In the genomic region with DNA sequence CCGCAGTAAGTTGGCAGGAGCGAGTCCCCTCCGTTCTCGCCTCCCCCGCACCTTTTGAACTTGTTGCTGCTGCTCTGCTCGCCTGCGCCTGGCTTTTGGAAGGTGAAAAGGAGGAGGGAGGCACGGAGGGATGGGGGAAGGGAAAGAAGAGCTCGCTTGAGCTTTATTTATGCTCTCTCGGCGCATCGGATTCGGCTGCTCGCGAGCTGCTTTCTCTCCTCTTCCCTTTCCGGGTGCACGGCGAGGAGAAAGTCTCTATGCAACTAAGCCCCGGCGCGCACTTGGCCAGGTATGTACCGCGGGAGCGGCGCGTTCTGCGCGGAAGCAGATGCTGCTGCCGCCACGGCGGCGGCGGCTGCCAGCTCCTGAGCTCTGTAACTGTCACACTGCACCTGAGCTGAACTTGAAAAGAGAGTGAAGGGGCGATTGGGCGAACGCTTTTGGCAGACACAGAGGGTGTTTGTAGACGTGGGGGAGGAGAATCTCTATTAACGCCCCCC, we compare ENCODE assay signal across 8 cellular contexts. TPM values are rescaled to one million over a fixed set of nuclear protein-coding genes. Genes with fewer than 3 reads are reported as not detected.
DNase-seq lines count a peak whose midpoint lies in the region; ATAC-seq and TF ChIP-seq lines count a peak whose summit lies in the region.

No MANE protein-coding gene starts in this region.

- peaks cover 21% of the 10 kb centered on the region for H3K27me3 Mint-ChIP-seq in WTC11 (ENCODE audit: low read depth)

- no peaks in the 10 kb centered on the region for H3K9me3 Mint-ChIP-seq in WTC11

- peak overlapping the region; percentile 93 for H3K27ac Mint-ChIP-seq in WTC11

- intact Hi-C loops in Right ventricle myocardium superior (cut with DNase I) (loop anchor here (5.0 kb wide), 1 partner anchor 336 kb away; no protein-coding TSS in a partner anchor), posterior vena cava (cut with DNase I) (loop anchor here in 1 of 2 donors (5.0 kb wide), 1 partner anchor 341 kb away; no protein-coding TSS in a partner anchor)

- TF ChIP-seq CTCF in GM12865 (IDR thresholded peaks at IDR 0.05; ENCODE audit: insufficient read depth, low read depth, low read length, missing control alignments) (no peak), WTC11 (IDR thresholded peaks at IDR 0.05) (no peak)

- peaks cover 7% of the 10 kb centered on the region; the same call in 1 of the 2 replicates for H3K36me3 Mint-ChIP-seq in WTC11

- DNase-seq in GM12865 (ENCODE audit: low read depth) (peak; percentile 74), HuH-7.5 (ENCODE audit: low spot score) (peak; percentile 62), WTC11 (ENCODE audit: low spot score) (peak; percentile 72), Right ventricle myocardium superior (peak; percentile 49), posterior vena cava (ENCODE audit: low spot score) (peak; percentile 81), HUDEP-2 (lab: John Stamatoyannopoulos, UW; ENCODE audit: unreplicated experiment in 76 of 76) (no peak)
- no peak for DNase-seq in stimulated activated CD4-positive, alpha-beta T cell treated with anti-CD3 and anti-CD28 coated beads, Interleukin-4, amount 100 ng/mL, for 24 hours

- H3K4me3 ChIP-seq in GM12865 (ENCODE audit: low read depth, low read length), result peak overlapping the region; percentile 91

- H3K4me3 Mint-ChIP-seq in WTC11, result peak overlapping the region; percentile 98

- POLR2A ChIA-PET in WTC11 (lab: Charles Lee), result interaction anchor here (0.7 kb wide), 1 partner anchor 279 kb away, joined by 3 read pairs; no protein-coding TSS in a partner anchor

- ATAC-seq in GM21529 (IDR thresholded peaks at IDR 0.05; ENCODE audit: unreplicated experiment) (peak; percentile 59), WTC11 (peak; percentile 67), Right ventricle myocardium superior (ENCODE audit: poor library complexity) (no peak)

- CTCF ChIA-PET in WTC11 (lab: Charles Lee), result interaction anchor here (1.3 to 2.0 kb wide), 4 partner anchors 65 to 452 kb away, joined by 3 to 13 read pairs (median 7); no protein-coding TSS in a partner anchor

- peaks cover 46% of the 10 kb centered on the region for H3K4me1 Mint-ChIP-seq in WTC11

TF ChIP-seq in WTC11, 78 proteins besides CTCF, POLR2A, EP300 and RAD21:
- TF ChIP-seq NFATC4 (CRISPR knock-in tag; IDR thresholded peaks at IDR 0.05) (no peak), ZNF138 (CRISPR knock-in tag; conservative IDR thresholded peaks at IDR 0.05) (no peak), ZNF396 (CRISPR knock-in tag; IDR thresholded peaks at IDR 0.05; ENCODE audit: borderline replicate concordance) (no peak), CREM (CRISPR knock-in tag; IDR thresholded peaks at IDR 0.05) (0 out of 2 replicates have a peak, but pooled peaks have one; percentile 10), ESRRA (CRISPR knock-in tag; IDR thresholded peaks at IDR 0.05; ENCODE audit: borderline replicate concordance) (no peak), ZNF263 (CRISPR knock-in tag; IDR thresholded peaks at IDR 0.05; ENCODE audit: low read depth) (no peak), SMAD3 (CRISPR knock-in tag; IDR thresholded peaks at IDR 0.05; ENCODE audit: borderline replicate concordance) (no peak)
- TF ChIP-seq, protein P1, sequence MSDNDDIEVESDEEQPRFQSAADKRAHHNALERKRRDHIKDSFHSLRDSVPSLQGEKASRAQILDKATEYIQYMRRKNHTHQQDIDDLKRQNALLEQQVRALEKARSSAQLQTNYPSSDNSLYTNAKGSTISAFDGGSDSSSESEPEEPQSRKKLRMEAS (CRISPR knock-in tag; IDR thresholded peaks at IDR 0.05), result no peak; the same call in 1 of the 2 replicates
- TF ChIP-seq, protein P2, sequence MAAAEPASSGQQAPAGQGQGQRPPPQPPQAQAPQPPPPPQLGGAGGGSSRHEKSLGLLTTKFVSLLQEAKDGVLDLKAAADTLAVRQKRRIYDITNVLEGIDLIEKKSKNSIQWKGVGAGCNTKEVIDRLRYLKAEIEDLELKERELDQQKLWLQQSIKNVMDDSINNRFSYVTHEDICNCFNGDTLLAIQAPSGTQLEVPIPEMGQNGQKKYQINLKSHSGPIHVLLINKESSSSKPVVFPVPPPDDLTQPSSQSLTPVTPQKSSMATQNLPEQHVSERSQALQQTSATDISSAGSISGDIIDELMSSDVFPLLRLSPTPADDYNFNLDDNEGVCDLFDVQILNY (CRISPR knock-in tag; IDR thresholded peaks at IDR 0.05), result 0 out of 2 replicates have a peak, but pooled peaks have one; percentile 10
- TF ChIP-seq, protein P3, sequence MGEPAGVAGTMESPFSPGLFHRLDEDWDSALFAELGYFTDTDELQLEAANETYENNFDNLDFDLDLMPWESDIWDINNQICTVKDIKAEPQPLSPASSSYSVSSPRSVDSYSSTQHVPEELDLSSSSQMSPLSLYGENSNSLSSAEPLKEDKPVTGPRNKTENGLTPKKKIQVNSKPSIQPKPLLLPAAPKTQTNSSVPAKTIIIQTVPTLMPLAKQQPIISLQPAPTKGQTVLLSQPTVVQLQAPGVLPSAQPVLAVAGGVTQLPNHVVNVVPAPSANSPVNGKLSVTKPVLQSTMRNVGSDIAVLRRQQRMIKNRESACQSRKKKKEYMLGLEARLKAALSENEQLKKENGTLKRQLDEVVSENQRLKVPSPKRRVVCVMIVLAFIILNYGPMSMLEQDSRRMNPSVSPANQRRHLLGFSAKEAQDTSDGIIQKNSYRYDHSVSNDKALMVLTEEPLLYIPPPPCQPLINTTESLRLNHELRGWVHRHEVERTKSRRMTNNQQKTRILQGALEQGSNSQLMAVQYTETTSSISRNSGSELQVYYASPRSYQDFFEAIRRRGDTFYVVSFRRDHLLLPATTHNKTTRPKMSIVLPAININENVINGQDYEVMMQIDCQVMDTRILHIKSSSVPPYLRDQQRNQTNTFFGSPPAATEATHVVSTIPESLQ (CRISPR knock-in tag; IDR thresholded peaks at IDR 0.05), result no peak
- TF ChIP-seq, protein P4, sequence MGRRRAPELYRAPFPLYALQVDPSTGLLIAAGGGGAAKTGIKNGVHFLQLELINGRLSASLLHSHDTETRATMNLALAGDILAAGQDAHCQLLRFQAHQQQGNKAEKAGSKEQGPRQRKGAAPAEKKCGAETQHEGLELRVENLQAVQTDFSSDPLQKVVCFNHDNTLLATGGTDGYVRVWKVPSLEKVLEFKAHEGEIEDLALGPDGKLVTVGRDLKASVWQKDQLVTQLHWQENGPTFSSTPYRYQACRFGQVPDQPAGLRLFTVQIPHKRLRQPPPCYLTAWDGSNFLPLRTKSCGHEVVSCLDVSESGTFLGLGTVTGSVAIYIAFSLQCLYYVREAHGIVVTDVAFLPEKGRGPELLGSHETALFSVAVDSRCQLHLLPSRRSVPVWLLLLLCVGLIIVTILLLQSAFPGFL (CRISPR knock-in tag; IDR thresholded peaks at IDR 0.05; ENCODE audit: borderline replicate concordance), result no peak

RNA-seq across cellular contexts. Expression of a gene that starts 0.6 kb away (rescaled TPM):
- 4.6 to 6.7 TPM (median 6.2 TPM) in 3 replicates for total RNA-seq in WTC11 (2021)
- not detected for total RNA-seq in Right ventricle myocardium superior
- total RNA-seq in posterior vena cava, result 1 to 10 TPM; 3.5 to 7.0 TPM

Comparison
In these comparisons a context has a peak if more than half of its experiments do, and no peak if none do; other contexts are left out.
1. DNase-seq: peak in GM12865 (single experiment), HuH-7.5 (single experiment), WTC11 (single experiment), Right ventricle myocardium superior (single experiment) and posterior vena cava (single experiment); none in HUDEP-2 (0 of 76) and stimulated activated CD4-positive, alpha-beta T cell treated with anti-CD3 and anti-CD28 coated beads, Interleukin-4, amount 100 ng/mL, for 24 hours (single experiment).